ENCODE assay signal across 16 cellular contexts in genomic region chr21:33554236-33554981, GRCh38. TPM values are rescaled to one million over a fixed set of nuclear protein-coding genes. Genes with fewer than 3 reads are reported as not detected.
DNase-seq lines count a peak whose midpoint lies in the region; ATAC-seq and TF ChIP-seq lines count a peak whose summit lies in the region.
"Had no signal": no experiment of that assay in that cellular context is flagged by ENCODE, and none has a peak within 500 bp of the region (broad histone marks: within the 10 kb centered on the region; RNA-seq: fewer than 3 reads in every experiment).

No MANE protein-coding gene starts in this region.

- TF ChIP-seq CTCF in MCF 10A (IDR thresholded peaks at IDR 0.05; ENCODE audit: unreplicated experiment) (no peak), breast epithelium (IDR thresholded peaks at IDR 0.05) (no peak), OCI-LY7 (conservative IDR thresholded peaks at IDR 0.05; ENCODE audit: low read length) (no peak), mammary epithelial cell (conservative IDR thresholded peaks at IDR 0.05 in 1 of 2, IDR thresholded peaks at IDR 0.05 in 1 of 2; ENCODE audit: extremely low read depth in 1 of 2, insufficient read depth in 1 of 2, low read depth in 1 of 2, low read length in 2 of 2) (no peak)

- H3K9me3 ChIP-seq in breast epithelium: no peaks in the 10 kb centered on the region
- H3K9me3 ChIP-seq in OCI-LY7 (ENCODE audit: low read length): no peaks in the 10 kb centered on the region
- H3K9me3 ChIP-seq in mammary epithelial cell (replicated peaks; ENCODE audit: insufficient read depth, low read length): no peaks in the 10 kb centered on the region
- H3K9me3 ChIP-seq: SJSA1 had no signal

- no peak overlapping the region for H3K9ac ChIP-seq in mammary epithelial cell (ENCODE audit: insufficient read depth, low read length)

- H3K4me3 Mint-ChIP-seq in MCF 10A (ENCODE audit: unreplicated experiment): no peak overlapping the region
- peak overlapping the region; percentile 9 to 26 for H3K4me3 Mint-ChIP-seq in stimulated activated naive B cell treated with anti-CD40 and anti-IgM and Interleukin-4, amounts not matched to agents 10 μg/mL and 1 μg/mL and 100 μg/mL, for 72 hours

- TSS peak; percentile 15 for BruUV-seq in MCF 10A (replicated peaks; lab: Mats Ljungman, UMichigan)
- TSS peak; percentile 47 for BruUV-seq in OCI-LY7 (replicated peaks; lab: Mats Ljungman, UMichigan)
- BruUV-seq in mammary epithelial cell (replicated peaks; lab: Mats Ljungman, UMichigan): TSS peak; percentile 19

- H4K20me1 ChIP-seq in OCI-LY7 (ENCODE audit: insufficient read depth, low read length): peaks cover 34% of the 10 kb centered on the region
- peaks cover 19% of the 10 kb centered on the region for H4K20me1 ChIP-seq in mammary epithelial cell (ENCODE audit: insufficient read depth, low read length)

- peaks cover 100% of the 10 kb centered on the region for H3K36me3 Mint-ChIP-seq in MCF 10A (ENCODE audit: insufficient read depth, unreplicated experiment)
- H3K36me3 Mint-ChIP-seq in stimulated activated naive B cell treated with anti-CD40 and anti-IgM and Interleukin-4, amounts not matched to agents 10 μg/mL and 1 μg/mL and 100 μg/mL, for 72 hours: peaks cover 44 to 63% of the 10 kb centered on the region in 2 donors

- H2AFZ ChIP-seq in OCI-LY7 (ENCODE audit: low read length): no peak overlapping the region
- no peak overlapping the region for H2AFZ ChIP-seq in mammary epithelial cell (ENCODE audit: low read depth, low read length)

- peaks cover 24% of the 10 kb centered on the region for H3K4me1 Mint-ChIP-seq in MCF 10A (ENCODE audit: insufficient read depth, unreplicated experiment)
- H3K4me1 Mint-ChIP-seq in stimulated activated naive B cell treated with anti-CD40 and anti-IgM and Interleukin-4, amounts not matched to agents 10 μg/mL and 1 μg/mL and 100 μg/mL, for 72 hours: peaks cover 24 to 35% of the 10 kb centered on the region in 2 donors

- in situ Hi-C loops in mammary epithelial cell (cut with MboI; ENCODE audit: low sequenced_read_pairs in 2 of 2): no loop called here

- no peak overlapping the region for H3K27ac Mint-ChIP-seq in MCF 10A (ENCODE audit: low read depth, unreplicated experiment)
- H3K27ac Mint-ChIP-seq in stimulated activated naive B cell treated with anti-CD40 and anti-IgM and Interleukin-4, amounts not matched to agents 10 μg/mL and 1 μg/mL and 100 μg/mL, for 72 hours: peak overlapping the region; percentile 62

- POLR2A ChIA-PET in MCF 10A (lab: Yijun Ruan, JAX) (interaction anchor here (0.6 to 9.2 kb wide), 4 partner anchors 10 to 247 kb away, joined by 3 to 89 read pairs (median 4); partner anchors contain the start of genes GART and SON), OCI-LY7 (lab: Charles Lee) (interaction anchor here (1.1 kb wide), 1 partner anchor 9 kb away, joined by 3 read pairs; no protein-coding TSS in a partner anchor)

- no peaks in the 10 kb centered on the region for H3K27me3 ChIP-seq in breast epithelium
- no peaks in the 10 kb centered on the region for H3K27me3 ChIP-seq in mammary epithelial cell (ENCODE audit: insufficient read depth, low read length)
- H3K27me3 ChIP-seq: SJSA1 had no signal

- peaks cover 6% of the 10 kb centered on the region for H3K9me3 Mint-ChIP-seq in MCF 10A (ENCODE audit: unreplicated experiment)
- no peaks in the 10 kb centered on the region for H3K9me3 Mint-ChIP-seq in stimulated activated naive B cell treated with anti-CD40 and anti-IgM and Interleukin-4, amounts not matched to agents 10 μg/mL and 1 μg/mL and 100 μg/mL, for 72 hours

- ATAC-seq in stimulated activated naive B cell treated with anti-CD40 and anti-IgM and Interleukin-4, amounts not matched to agents 10 μg/mL and 1 μg/mL and 100 μg/mL, for 72 hours (replicated peaks): no peak
- ATAC-seq in HG02981 (IDR thresholded peaks at IDR 0.05; ENCODE audit: unreplicated experiment): no peak
- ATAC-seq: left lobe of liver, sciatic nerve had no signal

- H3K27ac ChIP-seq in breast epithelium (no peak overlapping the region), OCI-LY7 (ENCODE audit: low read depth, low read length, poor library complexity, severe bottlenecking) (no peak overlapping the region), mammary epithelial cell (ENCODE audit: insufficient read depth, low read depth, low read length) (no peak overlapping the region)
- H3K27ac ChIP-seq: SJSA1 had no signal

- no peaks in the 10 kb centered on the region for H3K9me2 ChIP-seq in OCI-LY7 (ENCODE audit: insufficient read depth, low read length)

- H3K79me2 ChIP-seq in OCI-LY7 (ENCODE audit: insufficient read depth, low read depth, low read length) (peaks cover 99% of the 10 kb centered on the region), mammary epithelial cell (ENCODE audit: insufficient read depth, low read length) (peaks cover 99% of the 10 kb centered on the region)

- H3K4me1 ChIP-seq in breast epithelium (peaks cover 0 to 8% of the 10 kb centered on the region in 2 donors), OCI-LY7 (ENCODE audit: insufficient read depth, low read length, poor library complexity, severe bottlenecking) (no peaks in the 10 kb centered on the region), mammary epithelial cell (ENCODE audit: insufficient read depth, low read length) (no peaks in the 10 kb centered on the region)
- H3K4me1 ChIP-seq: SJSA1 had no signal

- H3K4me3 ChIP-seq in breast epithelium (no peak overlapping the region), OCI-LY7 (ENCODE audit: low read depth, low read length, poor library complexity, severe bottlenecking) (no peak overlapping the region), mammary epithelial cell (replicated peaks in 1 of 3; ENCODE audit: insufficient read depth in 1 of 3, low read depth in 2 of 3, low read length in 3 of 3) (no peak overlapping the region)
- H3K4me3 ChIP-seq: SJSA1 had no signal

- CTCF ChIA-PET in MCF 10A (lab: Yijun Ruan, JAX) (interaction anchor here (1.3 kb wide), 1 partner anchor 9 kb away, joined by 3 read pairs; no protein-coding TSS in a partner anchor), OCI-LY7 (lab: Charles Lee; ENCODE audit: unreplicated experiment) (no interaction called here), mammary epithelial cell (lab: Charles Lee; ENCODE audit: low non-redundant PET) (no interaction called here)

- TF ChIP-seq POLR2A in breast epithelium (IDR thresholded peaks at IDR 0.05): no peak

- WGBS in mammary epithelial cell (ENCODE audit: low coverage, missing lambda C conversion rate): 91% methylated on average over 18 of the region's 18 CpGs

- H3K36me3 ChIP-seq in breast epithelium (peaks cover 24% of the 10 kb centered on the region), OCI-LY7 (ENCODE audit: insufficient read depth, low read length) (peaks cover 100% of the 10 kb centered on the region), mammary epithelial cell (ENCODE audit: insufficient read depth, low read length) (peaks cover 68% of the 10 kb centered on the region)

- no peaks in the 10 kb centered on the region for H3K27me3 Mint-ChIP-seq in MCF 10A (ENCODE audit: insufficient read depth, unreplicated experiment)
- H3K27me3 Mint-ChIP-seq in stimulated activated naive B cell treated with anti-CD40 and anti-IgM and Interleukin-4, amounts not matched to agents 10 μg/mL and 1 μg/mL and 100 μg/mL, for 72 hours: no peaks in the 10 kb centered on the region

- H3K4me2 ChIP-seq in OCI-LY7 (ENCODE audit: low read length) (no peak overlapping the region), mammary epithelial cell (ENCODE audit: insufficient read depth, low read depth, low read length) (no peak overlapping the region)

- intact Hi-C loops in MCF 10A (cut with micrococcal nuclease): no loop called here
- intact Hi-C loops in breast epithelium (cut with DNase I; ENCODE audit: low total_unique reads): loop anchor here (5.0 kb wide), 1 partner anchor 463 kb away; no protein-coding TSS in a partner anchor
- intact Hi-C loops in OCI-LY7 (cut with micrococcal nuclease; ENCODE audit: unreplicated experiment): no loop called here
- intact Hi-C loops in mammary epithelial cell (cut with micrococcal nuclease): no loop called here

- DNase-seq in MCF 10A (ENCODE audit: unreplicated experiment) (no peak), breast epithelium (ENCODE audit: low spot score in 2 of 2) (no peak), OCI-LY7 (ENCODE audit: low spot score) (no peak), mammary epithelial cell (no peak), foreskin melanocyte (no peak)
- no peak for DNase-seq in stimulated activated naive B cell treated with anti-CD40 and anti-IgM and Interleukin-4, amounts not matched to agents 10 μg/mL and 1 μg/mL and 100 μg/mL, for 72 hours
- DNase-seq in stimulated activated CD4-positive, alpha-beta T cell treated with anti-CD3 and anti-CD28 coated beads, Interleukin-1b, Interleukin-23, amount 100 ng/mL, for 48 hours: no peak
- DNase-seq: activated CD4-positive, alpha-beta T cell treated with anti-CD3 and anti-CD28 coated beads, Interleukin-2, amount 50 U/mL, for 1 hour; activated effector memory CD4-positive, alpha-beta T cell treated with Interleukin-2 at 50 U/mL for 16 hours; cortex of kidney; GOT3; NCI-H526 treated with DMSO at 0.1 percent for 48 hours had no signal

- dilution Hi-C loops in mammary epithelial cell (cut with HindIII; ENCODE audit: low sequenced_read_pairs): no loop called here

RNA-seq across cellular contexts. Expression of gene SON, which starts 11.6 kb away (rescaled TPM):
- total RNA-seq in MCF 10A (2022): 289 and 303 TPM in 2 replicates
- 100 to 1,000 TPM; 265 to 355 (median 330) TPM for total RNA-seq in breast epithelium
- total RNA-seq in OCI-LY7 (2014; rRNA removed; shearing (Covaris generic)): 243 and 335 TPM in 2 replicates
- 337 and 352 TPM in 2 replicates for total RNA-seq in OCI-LY7 (2022)
- total RNA-seq in mammary epithelial cell: 100 to 1,000 TPM; 132 to 233 TPM
- 54.0 TPM for polyA plus RNA-seq in mammary epithelial cell
- polyA minus RNA-seq in mammary epithelial cell: 248 TPM

RNA-seq across cellular contexts. Expression of gene GART, which starts 12.5 kb away (rescaled TPM):
- total RNA-seq in MCF 10A (2022) (166 and 240 TPM in 2 replicates), breast epithelium (10 to 100 TPM; 80.6 to 90.8 (median 89.4) TPM), OCI-LY7 (2022) (179 and 198 TPM in 2 replicates), mammary epithelial cell (100 to 1,000 TPM; 106 to 170 TPM)
- total RNA-seq in OCI-LY7 (2014; rRNA removed; shearing (Covaris generic)): 104 and 112 TPM in 2 replicates
- 19.4 TPM for polyA plus RNA-seq in mammary epithelial cell
- polyA minus RNA-seq in mammary epithelial cell: 80.3 TPM

RNA-seq across cellular contexts. Expression of gene DONSON, which starts 34.1 kb away (rescaled TPM):
- total RNA-seq in MCF 10A (2022) (9.3 and 10.0 TPM in 2 replicates), breast epithelium (10 to 100 TPM in 1 of 3 donors, 1 to 10 TPM in 2; 6.6 to 10.1 (median 9.2) TPM), OCI-LY7 (2022) (41.3 and 53.4 TPM in 2 replicates), mammary epithelial cell (10 to 100 TPM in 1 of 2 donors, 1 to 10 TPM in 1; 8.0 to 22.9 TPM)
- total RNA-seq in OCI-LY7 (2014; rRNA removed; shearing (Covaris generic)): 35.8 and 48.4 TPM in 2 replicates
- polyA plus RNA-seq in mammary epithelial cell: 25.7 TPM
- polyA minus RNA-seq in mammary epithelial cell: 37.2 TPM
